8 cellular contexts compared by ENCODE assay signal in the genomic region with DNA sequence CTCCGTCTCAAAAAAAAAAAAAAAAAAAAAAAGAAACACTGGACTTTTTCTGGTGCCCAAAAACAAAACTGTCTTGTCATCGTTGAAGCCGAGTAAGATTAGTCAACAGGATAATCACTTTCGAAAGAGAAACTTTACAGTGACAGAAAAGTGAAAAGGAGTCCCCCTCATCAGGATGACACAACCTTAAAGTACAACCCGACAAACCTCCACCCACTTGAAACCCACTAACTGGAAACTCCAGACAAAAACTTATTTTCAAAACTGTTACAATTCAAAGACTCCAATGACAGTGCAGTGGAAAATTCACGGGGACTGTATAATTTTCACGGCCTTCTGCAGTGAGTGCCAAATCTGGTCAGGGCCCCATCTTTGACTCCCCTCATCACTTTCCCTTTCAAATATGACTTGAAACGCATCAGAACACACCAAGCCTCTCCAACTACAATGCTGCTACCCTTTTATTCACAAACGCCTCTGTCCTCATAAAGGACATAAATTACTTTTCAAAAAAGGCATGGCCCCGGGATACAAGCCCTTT. TPM values are rescaled to one million over a fixed set of nuclear protein-coding genes. Genes with fewer than 3 reads are reported as not detected.
A peak's percentile ranks its signal among the peaks of the same experiment; 100 is the strongest.
DNase-seq lines count a peak whose midpoint lies in the region; ATAC-seq and TF ChIP-seq lines count a peak whose summit lies in the region.

No MANE protein-coding gene starts in this region.

- peak overlapping the region; percentile 86 for H3K4me3 Mint-ChIP-seq in T-helper 1 cell treated with Interleukin-12 subunit alpha and Interleukin-12 subunit beta and Interleukin-4 antibody, amounts not matched to agents 30 μg/mL and 1 μg/mL, for 36 hours
- H3K4me3 Mint-ChIP-seq in dendritic cell treated with granulocyte-macrophage colony-stimulating factor and Interleukin-4, amounts not matched to agents 40 ng/mL and 50 ng/mL, for 4 days: peak overlapping the region; percentile 84
- H3K4me3 Mint-ChIP-seq in naive B cell: peak overlapping the region; percentile 92 to 99 (median 96)

- no peaks in the 10 kb centered on the region for H3K9me3 ChIP-seq in thymus (ENCODE audit: control insufficient read depth)

- H3K36me3 ChIP-seq in thymus (ENCODE audit: control insufficient read depth, insufficient read depth): no peaks in the 10 kb centered on the region

- peaks cover 5% of the 10 kb centered on the region for H3K27me3 ChIP-seq in thymus (ENCODE audit: control insufficient read depth, insufficient read depth)

- H3K27me3 Mint-ChIP-seq in T-helper 1 cell treated with Interleukin-12 subunit alpha and Interleukin-12 subunit beta and Interleukin-4 antibody, amounts not matched to agents 30 μg/mL and 1 μg/mL, for 36 hours (ENCODE audit: low read depth): peaks cover 50% of the 10 kb centered on the region
- H3K27me3 Mint-ChIP-seq in dendritic cell treated with granulocyte-macrophage colony-stimulating factor and Interleukin-4, amounts not matched to agents 40 ng/mL and 50 ng/mL, for 4 days: peaks cover 22% of the 10 kb centered on the region
- H3K27me3 Mint-ChIP-seq in naive B cell: no peaks in the 10 kb centered on the region

- H3K9me3 Mint-ChIP-seq in T-helper 1 cell treated with Interleukin-12 subunit alpha and Interleukin-12 subunit beta and Interleukin-4 antibody, amounts not matched to agents 30 μg/mL and 1 μg/mL, for 36 hours: no peaks in the 10 kb centered on the region
- no peaks in the 10 kb centered on the region for H3K9me3 Mint-ChIP-seq in dendritic cell treated with granulocyte-macrophage colony-stimulating factor and Interleukin-4, amounts not matched to agents 40 ng/mL and 50 ng/mL, for 4 days
- H3K9me3 Mint-ChIP-seq in naive B cell: no peaks in the 10 kb centered on the region

- H3K4me1 ChIP-seq in thymus (ENCODE audit: control insufficient read depth, insufficient read depth, low read length): peaks cover 4% of the 10 kb centered on the region

- peak; percentile 86 for ATAC-seq in GM18870 (IDR thresholded peaks at IDR 0.05; ENCODE audit: unreplicated experiment)
- peak; percentile 66 for ATAC-seq in HG03159 (IDR thresholded peaks at IDR 0.05; ENCODE audit: unreplicated experiment)
- ATAC-seq in naive B cell (ENCODE audit: low read depth in 2 of 2): peak; percentile 68 to 71

- peaks cover 2% of the 10 kb centered on the region for H3K36me3 Mint-ChIP-seq in T-helper 1 cell treated with Interleukin-12 subunit alpha and Interleukin-12 subunit beta and Interleukin-4 antibody, amounts not matched to agents 30 μg/mL and 1 μg/mL, for 36 hours (ENCODE audit: low read depth)
- H3K36me3 Mint-ChIP-seq in dendritic cell treated with granulocyte-macrophage colony-stimulating factor and Interleukin-4, amounts not matched to agents 40 ng/mL and 50 ng/mL, for 4 days (ENCODE audit: low read depth): peaks cover 26% of the 10 kb centered on the region
- H3K36me3 Mint-ChIP-seq in naive B cell: no peaks in the 10 kb centered on the region

- DNase-seq in naive B cell: peak; percentile 57
- no peak for DNase-seq in DMS79 treated with DMSO at 0.1 percent for 48 hours (lab: John Stamatoyannopoulos, UW)

- TF ChIP-seq CTCF in 22Rv1 (IDR thresholded peaks at IDR 0.05): no peak

- H3K4me3 ChIP-seq in thymus (ENCODE audit: low read length): peak overlapping the region; percentile 93

- intact Hi-C loops in dendritic cell treated with granulocyte-macrophage colony-stimulating factor and Interleukin-4, amounts not matched to agents 40 ng/mL and 50 ng/mL, for 4 days (cut with micrococcal nuclease): loop anchor here (2.0 to 5.0 kb wide), 3 partner anchors 51 to 198 kb away; a partner anchor contains a TSS

- H3K27ac ChIP-seq in 22Rv1 (peak overlapping the region; percentile 65), thymus (ENCODE audit: low read depth) (peak overlapping the region; percentile 87)

- H3K4me1 Mint-ChIP-seq in T-helper 1 cell treated with Interleukin-12 subunit alpha and Interleukin-12 subunit beta and Interleukin-4 antibody, amounts not matched to agents 30 μg/mL and 1 μg/mL, for 36 hours (ENCODE audit: low read depth): peaks cover 35% of the 10 kb centered on the region
- H3K4me1 Mint-ChIP-seq in dendritic cell treated with granulocyte-macrophage colony-stimulating factor and Interleukin-4, amounts not matched to agents 40 ng/mL and 50 ng/mL, for 4 days (ENCODE audit: low read depth): peaks cover 44% of the 10 kb centered on the region
- peaks cover 29 to 44% (median 44%) of the 10 kb centered on the region in 3 donors for H3K4me1 Mint-ChIP-seq in naive B cell

- peak overlapping the region; percentile 88 for H3K27ac Mint-ChIP-seq in T-helper 1 cell treated with Interleukin-12 subunit alpha and Interleukin-12 subunit beta and Interleukin-4 antibody, amounts not matched to agents 30 μg/mL and 1 μg/mL, for 36 hours
- H3K27ac Mint-ChIP-seq in dendritic cell treated with granulocyte-macrophage colony-stimulating factor and Interleukin-4, amounts not matched to agents 40 ng/mL and 50 ng/mL, for 4 days: peak overlapping the region; percentile 96
- peak overlapping the region; percentile 79 to 98 (median 97) for H3K27ac Mint-ChIP-seq in naive B cell

- WGBS in thymus: under 1% methylated on average over 9 of the region's 10 CpGs

RNA-seq across cellular contexts. Expression of a gene that starts 1.2 kb away (rescaled TPM):
- polyA plus RNA-seq in naive B cell (ENCODE audit: low read depth in 6 of 6): 10 to 100 TPM; 12.1 to 22.9 (median 17.3) TPM
- polyA plus RNA-seq in thymus: 34.6 TPM

RNA-seq across cellular contexts. Expression of a gene that starts 50.5 kb away (rescaled TPM):
- polyA plus RNA-seq in naive B cell (ENCODE audit: low read depth in 6 of 6) (10 to 100 TPM in 1 of 6 donors, 1 to 10 TPM in 5; 5.2 to 10.4 (median 6.0) TPM), thymus (36.6 TPM)
